ENCODE assay signal across 11 cellular contexts in genomic region chr3:188772886-188773285, GRCh38.
DNase-seq lines count a peak whose midpoint lies in the region; ATAC-seq and TF ChIP-seq lines count a peak whose summit lies in the region.
"Had no signal": no experiment of that assay in that cellular context is flagged by ENCODE, and none has a peak within 500 bp of the region (broad histone marks: within the 10 kb centered on the region; RNA-seq: fewer than 3 reads in every experiment).

No MANE protein-coding gene starts in this region.

- H3K9me3 Mint-ChIP-seq in nephron, result no peaks in the 10 kb centered on the region
- no peaks in the 10 kb centered on the region for H3K9me3 Mint-ChIP-seq in activated CD8-positive, alpha-beta memory T cell treated with anti-CD3 and anti-CD28 coated beads, Interleukin-2, amount 10 ng/mL, durations not matched to agents 7 days and 5 days (ENCODE audit: low read depth)
- H3K9me3 Mint-ChIP-seq: activated B cell treated with CpG ODN at 0.5 μM for 24 hours; CD4-positive, alpha-beta T cell had no signal

- H3K4me3 ChIP-seq in fibroblast of pulmonary artery (replicated peaks; ENCODE audit: low read depth, low read length) (no peak overlapping the region), sigmoid colon (no peak overlapping the region)

- TF ChIP-seq POLR2A in sigmoid colon (IDR thresholded peaks at IDR 0.05), result no peak

- peak overlapping the region in 2 of 3 experiments; percentile 3 to 15 for H3K27ac Mint-ChIP-seq in nephron
- no peak overlapping the region for H3K27ac Mint-ChIP-seq in activated CD8-positive, alpha-beta memory T cell treated with anti-CD3 and anti-CD28 coated beads, Interleukin-2, amount 10 ng/mL, durations not matched to agents 7 days and 5 days
- H3K27ac Mint-ChIP-seq: activated B cell treated with CpG ODN at 0.5 μM for 24 hours; CD4-positive, alpha-beta T cell had no signal

- H3K27ac ChIP-seq in sigmoid colon, result peak overlapping the region in 2 of 4 donors; percentile 25 to 26

- 19 to 52% methylated on average over 3 of the region's 3 CpGs for WGBS in sigmoid colon, 2 donors

- H3K27me3 ChIP-seq in sigmoid colon, result no peaks in the 10 kb centered on the region

- peaks cover 0 to 67% (median 51%) of the 10 kb centered on the region in 4 donors for H3K4me1 ChIP-seq in sigmoid colon

- peak; percentile 29 for DNase-seq in AG20443 (ENCODE audit: low spot score)
- DNase-seq in NCI-H2196 (lab: John Stamatoyannopoulos, UW; ENCODE audit: unreplicated experiment), result peak; percentile 70
- peak; percentile 89 for DNase-seq in fibroblast of pulmonary artery (ENCODE audit: low read depth)
- DNase-seq in activated CD8-positive, alpha-beta memory T cell treated with anti-CD3 and anti-CD28 coated beads, Interleukin-2, amount 10 ng/mL, durations not matched to agents 7 days and 5 days, result no peak
- no peak for DNase-seq in COR-L47 (lab: John Stamatoyannopoulos, UW)
- no peak for DNase-seq in sigmoid colon
- DNase-seq: activated B cell treated with CpG ODN at 0.5 μM for 24 hours; CD4-positive, alpha-beta T cell; NCI-H1417 had no signal

- ATAC-seq in GM18909 (IDR thresholded peaks at IDR 0.05; ENCODE audit: poor library complexity, unreplicated experiment), result no peak
- no peak for ATAC-seq in activated CD8-positive, alpha-beta memory T cell treated with anti-CD3 and anti-CD28 coated beads, Interleukin-2, amount 10 ng/mL, durations not matched to agents 7 days and 5 days

- H3K27me3 Mint-ChIP-seq in nephron (ENCODE audit: low read depth), result no peaks in the 10 kb centered on the region
- H3K27me3 Mint-ChIP-seq in activated CD8-positive, alpha-beta memory T cell treated with anti-CD3 and anti-CD28 coated beads, Interleukin-2, amount 10 ng/mL, durations not matched to agents 7 days and 5 days, result no peaks in the 10 kb centered on the region
- H3K27me3 Mint-ChIP-seq: activated B cell treated with CpG ODN at 0.5 μM for 24 hours; CD4-positive, alpha-beta T cell had no signal

- peaks cover 34% of the 10 kb centered on the region for H3K4me1 Mint-ChIP-seq in nephron
- H3K4me1 Mint-ChIP-seq in activated CD8-positive, alpha-beta memory T cell treated with anti-CD3 and anti-CD28 coated beads, Interleukin-2, amount 10 ng/mL, durations not matched to agents 7 days and 5 days, result no peaks in the 10 kb centered on the region
- H3K4me1 Mint-ChIP-seq: activated B cell treated with CpG ODN at 0.5 μM for 24 hours had no signal

- CTCF ChIA-PET in activated CD8-positive, alpha-beta memory T cell treated with anti-CD3 and anti-CD28 coated beads, Interleukin-2, amount 10 ng/mL, durations not matched to agents 7 days and 5 days (lab: Charles Lee), result no interaction called here

- no peaks in the 10 kb centered on the region for H3K36me3 Mint-ChIP-seq in nephron (ENCODE audit: low read depth)
- H3K36me3 Mint-ChIP-seq in activated CD8-positive, alpha-beta memory T cell treated with anti-CD3 and anti-CD28 coated beads, Interleukin-2, amount 10 ng/mL, durations not matched to agents 7 days and 5 days, result peaks cover 3% of the 10 kb centered on the region

- TF ChIP-seq CTCF in fibroblast of pulmonary artery (IDR thresholded peaks at IDR 0.05; ENCODE audit: low read length, missing control alignments), result no peak
- TF ChIP-seq CTCF in nephron (IDR thresholded peaks at IDR 0.05; ENCODE audit: unreplicated experiment in 3 of 3), result no peak
- no peak for TF ChIP-seq CTCF in sigmoid colon (IDR thresholded peaks at IDR 0.05)

- H3K4me3 Mint-ChIP-seq in nephron, result no peak overlapping the region
- no peak overlapping the region for H3K4me3 Mint-ChIP-seq in activated CD8-positive, alpha-beta memory T cell treated with anti-CD3 and anti-CD28 coated beads, Interleukin-2, amount 10 ng/mL, durations not matched to agents 7 days and 5 days
- H3K4me3 Mint-ChIP-seq: activated B cell treated with CpG ODN at 0.5 μM for 24 hours; CD4-positive, alpha-beta T cell had no signal

- TF ChIP-seq EP300 in sigmoid colon (IDR thresholded peaks at IDR 0.05), result no peak

- intact Hi-C loops in sigmoid colon (cut with DNase I), result no loop called here

- no peaks in the 10 kb centered on the region for H3K9me3 ChIP-seq in sigmoid colon

- H3K36me3 ChIP-seq in sigmoid colon, result no peaks in the 10 kb centered on the region

Comparison
In these comparisons a context has a peak if more than half of its experiments do, and no peak if none do; other contexts are left out.
1. DNase-seq: peak in AG20443 (single experiment), NCI-H2196 (single experiment) and fibroblast of pulmonary artery (single experiment); none in activated CD8-positive, alpha-beta memory T cell treated with anti-CD3 and anti-CD28 coated beads, Interleukin-2, amount 10 ng/mL, durations not matched to agents 7 days and 5 days (single experiment), COR-L47 (single experiment) and sigmoid colon (single experiment).